Comparison of ENCODE assay signal across 19 cellular contexts in the genomic region with DNA sequence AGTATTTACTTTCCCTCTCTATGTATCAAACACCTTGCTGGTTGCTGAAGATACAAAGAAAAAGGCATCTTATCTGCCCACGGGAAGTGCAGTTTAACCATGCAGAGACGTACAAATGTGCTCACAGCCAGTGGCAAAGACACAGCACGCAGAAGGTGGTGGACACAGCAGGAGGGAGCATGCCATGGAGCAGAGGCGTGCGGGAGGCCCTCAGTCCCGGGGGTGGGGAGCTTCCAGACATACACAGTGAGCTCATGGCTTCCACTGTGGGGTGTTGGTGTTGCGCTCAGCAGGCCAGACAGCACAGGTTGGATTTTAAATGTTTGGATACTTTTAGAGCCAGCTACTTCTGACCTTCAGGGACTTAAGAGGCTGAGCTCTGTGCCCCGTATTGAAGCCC. TPM values are rescaled to one million over a fixed set of nuclear protein-coding genes. Genes with fewer than 3 reads are reported as not detected.
DNase-seq lines count a peak whose midpoint lies in the region; ATAC-seq and TF ChIP-seq lines count a peak whose summit lies in the region.
"Had no signal": no experiment of that assay in that cellular context is flagged by ENCODE, and none has a peak within 500 bp of the region (broad histone marks: within the 10 kb centered on the region; RNA-seq: fewer than 3 reads in every experiment).

No MANE protein-coding gene starts in this region.

- H3K27me3 ChIP-seq in aorta (ENCODE audit: control insufficient read depth in 1 of 2, insufficient read depth in 2 of 2, low read length in 1 of 2): no peaks in the 10 kb centered on the region
- H3K27me3 ChIP-seq: MG63, SJCRH30 had no signal

- H3K9me3 ChIP-seq in aorta (ENCODE audit: control insufficient read depth, low read length): no peaks in the 10 kb centered on the region
- H3K9me3 ChIP-seq: MG63, SJCRH30 had no signal

- no peaks in the 10 kb centered on the region for H3K36me3 ChIP-seq in aorta (ENCODE audit: control insufficient read depth in 1 of 2, insufficient read depth in 2 of 2, low read length in 1 of 2)
- H3K36me3 ChIP-seq: MG63, SJCRH30 had no signal

- 73 to 84% methylated on average over 8 of the region's 8 CpGs for WGBS in aorta, 2 donors

- H3K4me3 ChIP-seq in choroid plexus epithelial cell (ENCODE audit: low read depth, low read length) (no peak overlapping the region), aorta (ENCODE audit: low read length in 2 of 2) (no peak overlapping the region)
- H3K4me3 ChIP-seq: MG63, SJCRH30 had no signal

- peak in 2 of 3 experiments; percentile 25 to 37 for DNase-seq in NCI-H1417 (lab: John Stamatoyannopoulos, UW)
- no peak for DNase-seq in NCI-H1417 treated with DMSO at 0.1 percent for 48 hours (lab: John Stamatoyannopoulos, UW)
- DNase-seq in GM13977 (ENCODE audit: low spot score): peak; percentile 7
- DNase-seq in choroid plexus epithelial cell (ENCODE audit: low read depth): peak; percentile 69
- DNase-seq in mesenteric fat pad (ENCODE audit: low spot score): peak; percentile 67
- DNase-seq in activated naive CD4-positive, alpha-beta T cell (lab: John Stamatoyannopoulos, UW): no peak
- DNase-seq in aorta: no peak
- DNase-seq: C1 segment of cervical spinal cord; MG63; NCI-H1436 treated with DMSO at 0.1 percent for 48 hours; NCI-H2107; NCI-H345; NCI-H526 treated with DMSO at 0.1 percent for 48 hours; NK-92 treated with Interleukin-12 subunit alpha and Interleukin-12 subunit beta, amount 100 ng/mL, for 24 hours; OCI-M1; RPMI8226; SJCRH30 had no signal

- H3K4me1 ChIP-seq in aorta (ENCODE audit: control insufficient read depth in 1 of 2, insufficient read depth in 2 of 2, low read length in 2 of 2): no peaks in the 10 kb centered on the region

- intact Hi-C loops in aorta (cut with DNase I): loop anchor here (2.0 to 10.0 kb wide), 4 partner anchors 137 to 1541 kb away; no protein-coding TSS in a partner anchor

- ATAC-seq in HG03354 (IDR thresholded peaks at IDR 0.05; ENCODE audit: poor library complexity, severe bottlenecking, unreplicated experiment) (no peak), aorta (ENCODE audit: low FRiP score) (no peak)

- no peak overlapping the region for H3K27ac ChIP-seq in aorta (ENCODE audit: low read depth in 1 of 2, low read length in 2 of 2)
- H3K27ac ChIP-seq: 22Rv1, SJCRH30 had no signal

- TF ChIP-seq CTCF in GM13977 (IDR thresholded peaks at IDR 0.05; ENCODE audit: extremely low read depth, insufficient read depth, missing control alignments) (no peak), choroid plexus epithelial cell (conservative IDR thresholded peaks at IDR 0.05; ENCODE audit: low read depth, low read length) (no peak)

- in situ Hi-C loops in GM13977 (cut with MboI; ENCODE audit: low pct_unique_long_range_greater_than_20kb, low sequenced_read_pairs, unreplicated experiment): loop anchor here (25.0 kb wide), 1 partner anchor 277 kb away; no protein-coding TSS in a partner anchor

RNA-seq across cellular contexts. Expression of a gene that starts 8.8 kb away (rescaled TPM):
- not detected for total RNA-seq in mesenteric fat pad
- under 1 TPM; 0.23 to 0.27 TPM for total RNA-seq in aorta
- not detected for polyA plus RNA-seq in aorta
- total RNA-seq: SJCRH30 had no signal

Comparison
In these comparisons a context has a peak if more than half of its experiments do, and no peak if none do; other contexts are left out.
1. DNase-seq: peak in NCI-H1417 (2 of 3), GM13977 (single experiment), choroid plexus epithelial cell (single experiment) and mesenteric fat pad (single experiment); none in NCI-H1417 treated with DMSO at 0.1 percent for 48 hours (single experiment), activated naive CD4-positive, alpha-beta T cell (0 of 4) and aorta (0 of 2).